Comparison of ENCODE assay signal across 8 cellular contexts in the genomic region with DNA sequence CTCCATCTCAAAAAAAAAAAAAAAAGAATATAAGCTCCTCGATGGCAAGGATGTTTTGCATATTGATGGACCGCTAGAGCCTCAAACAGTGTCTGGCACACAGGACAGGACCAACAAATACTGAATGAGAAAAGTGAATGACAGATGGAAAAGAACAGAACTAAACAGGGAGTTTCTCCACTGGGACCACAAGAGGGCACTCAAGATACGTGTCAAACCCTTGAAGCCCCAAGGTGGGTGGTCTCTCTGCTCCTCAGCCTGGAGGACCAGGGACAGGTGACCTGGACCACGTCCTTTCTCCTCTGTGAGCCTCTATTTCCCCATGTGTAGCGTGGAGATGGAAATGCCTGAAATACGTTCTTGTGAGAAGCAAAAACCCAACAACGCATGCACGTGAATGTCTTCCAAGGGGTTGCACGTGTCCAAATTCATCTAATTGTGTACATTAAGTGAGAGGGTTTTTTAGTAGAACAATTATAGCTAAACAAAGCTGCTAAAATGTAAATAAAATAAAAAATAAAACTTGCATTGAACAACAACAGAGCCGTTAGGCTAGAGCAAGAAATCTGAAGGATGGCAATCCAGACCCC. TPM values are rescaled to one million over a fixed set of nuclear protein-coding genes. Genes with fewer than 3 reads are reported as not detected.
A peak's percentile ranks its signal among the peaks of the same experiment; 100 is the strongest.
DNase-seq lines count a peak whose midpoint lies in the region; ATAC-seq, FAIRE-seq and TF ChIP-seq lines count a peak whose summit lies in the region.

No MANE protein-coding gene starts in this region.

- H3K9ac ChIP-seq in mesenchymal stem cell (ENCODE audit: low read length): no peak overlapping the region

- H3K36me3 ChIP-seq in bronchial epithelial cell (ENCODE audit: control insufficient read depth, insufficient read depth, low read length) (no peaks in the 10 kb centered on the region), mesenchymal stem cell (ENCODE audit: control insufficient read depth in 1 of 2, insufficient read depth in 2 of 2, low read depth in 1 of 2, low read length in 2 of 2) (no peaks in the 10 kb centered on the region)

- no peak overlapping the region for H2AFZ ChIP-seq in mesenchymal stem cell (ENCODE audit: low read depth, low read length)

- ATAC-seq in GM19324 (IDR thresholded peaks at IDR 0.05; ENCODE audit: low FRiP score, unreplicated experiment) (no peak), HG03039 (IDR thresholded peaks at IDR 0.05; ENCODE audit: unreplicated experiment) (no peak)

- no peak overlapping the region for H2BK12ac ChIP-seq in mesenchymal stem cell (ENCODE audit: low read length in 2 of 2)

- H3K79me1 ChIP-seq in mesenchymal stem cell (replicated peaks; ENCODE audit: low read length, poor library complexity, severe bottlenecking): no peaks in the 10 kb centered on the region

- H3K9me3 ChIP-seq in mesenchymal stem cell (ENCODE audit: control insufficient read depth, low read length): no peaks in the 10 kb centered on the region

- no peak overlapping the region for H3K27ac ChIP-seq in C4-2B
- H3K27ac ChIP-seq in mesenchymal stem cell (ENCODE audit: low read length, poor library complexity, severe bottlenecking): no peak overlapping the region

- H4K8ac ChIP-seq in mesenchymal stem cell (ENCODE audit: low read length): no peak overlapping the region

- no peak overlapping the region for H2BK120ac ChIP-seq in mesenchymal stem cell (ENCODE audit: low read depth, low read length)

- H3K18ac ChIP-seq in mesenchymal stem cell (ENCODE audit: low read depth in 1 of 2, low read length in 2 of 2): no peak overlapping the region

- no peak for TF ChIP-seq POLR2A in GM12891 (IDR thresholded peaks at IDR 0.05; ENCODE audit: low read depth, low read length)

- 11% methylated on average over 8 of the region's 10 CpGs for WGBS in mesenchymal stem cell

- no peak overlapping the region for H4K91ac ChIP-seq in mesenchymal stem cell (ENCODE audit: low read length)

- no peak overlapping the region for H3K4ac ChIP-seq in mesenchymal stem cell (ENCODE audit: low read depth in 1 of 2, low read length in 2 of 2)

- no peak overlapping the region for H3K14ac ChIP-seq in mesenchymal stem cell (ENCODE audit: low read length in 2 of 2)

- FAIRE-seq in GM12891 (lab: Jason Lieb, UNC) (peak; percentile 86), bronchial epithelial cell (lab: Jason Lieb, UNC) (no peak), urothelium cell line (lab: Jason Lieb, UNC) (no peak)

- no peak overlapping the region for H2AK5ac ChIP-seq in mesenchymal stem cell (ENCODE audit: low read length, severe bottlenecking)

- peaks cover 2% of the 10 kb centered on the region for H3K4me1 ChIP-seq in mesenchymal stem cell (ENCODE audit: control insufficient read depth, insufficient read depth, low read depth, low read length)

- H3K4me2 ChIP-seq in mesenchymal stem cell (ENCODE audit: low read length, poor library complexity, severe bottlenecking): no peak overlapping the region

- no peak overlapping the region for H2BK5ac ChIP-seq in mesenchymal stem cell (ENCODE audit: low read depth, low read length, poor library complexity, severe bottlenecking)

- peak; percentile 84 for TF ChIP-seq CTCF in C4-2B (conservative IDR thresholded peaks at IDR 0.05)
- TF ChIP-seq CTCF in bronchial epithelial cell (IDR thresholded peaks at IDR 0.05; ENCODE audit: insufficient read depth, low read length, severe bottlenecking): peak; percentile 75

- no peaks in the 10 kb centered on the region for H3K27me3 ChIP-seq in bronchial epithelial cell (ENCODE audit: control insufficient read depth, insufficient read depth, low read length)
- peaks cover 0 to 16% of the 10 kb centered on the region in 2 experiments for H3K27me3 ChIP-seq in mesenchymal stem cell (ENCODE audit: control insufficient read depth in 1 of 2, insufficient read depth in 1 of 2, low read length in 2 of 2)

- H2BK15ac ChIP-seq in mesenchymal stem cell (ENCODE audit: low read depth, poor library complexity, severe bottlenecking): no peak overlapping the region

- H3K4me3 ChIP-seq in bronchial epithelial cell (ENCODE audit: low read depth, low read length) (no peak overlapping the region), mesenchymal stem cell (ENCODE audit: insufficient read depth in 1 of 2, low read depth in 1 of 2, low read length in 2 of 2) (no peak overlapping the region)

- no peak for DNase-seq in GM12891 (ENCODE audit: insufficient read length, low spot score)
- peak; percentile 84 to 94 for DNase-seq in NCI-H526 (lab: John Stamatoyannopoulos, UW)
- DNase-seq in bronchial epithelial cell (ENCODE audit: low read depth): peak; percentile 36
- DNase-seq in mesenchymal stem cell: peak; percentile 73
- DNase-seq in urothelium cell line (ENCODE audit: low spot score): no peak

- H3K23ac ChIP-seq in mesenchymal stem cell (ENCODE audit: low read length in 2 of 2): no peak overlapping the region

TF ChIP-seq in GM12891, 5 proteins besides CTCF, POLR2A, EP300 and RAD21:
- TF ChIP-seq POLR2AphosphoS5 (IDR thresholded peaks at IDR 0.05; ENCODE audit: low read depth, low read length) (no peak), PAX5 (IDR thresholded peaks at IDR 0.05; ENCODE audit: insufficient read depth, low read length, severe bottlenecking) (no peak), POU2F2 (IDR thresholded peaks at IDR 0.05; ENCODE audit: low read depth, low read length) (no peak), SPI1 (IDR thresholded peaks at IDR 0.05; ENCODE audit: low read depth, low read length) (no peak), TAF1 (IDR thresholded peaks at IDR 0.05; ENCODE audit: low read depth, low read length) (no peak)

RNA-seq across cellular contexts. Expression of gene CDC42EP5, which starts 5.7 kb away (rescaled TPM):
- 1.3 TPM for polyA plus RNA-seq in GM12891 (2012; ENCODE audit: low read depth, missing spikeins)
- total RNA-seq in bronchial epithelial cell: 18.2 and 20.4 TPM in 2 replicates
- polyA plus RNA-seq in mesenchymal stem cell (2013, experiment 1 of 2): 85.0 TPM
- 94.3 TPM for polyA plus RNA-seq in mesenchymal stem cell (2013, experiment 2 of 2)

RNA-seq across cellular contexts. Expression of gene LENG9, which starts 15.2 kb away (rescaled TPM):
- 2.0 TPM for polyA plus RNA-seq in GM12891 (2012; ENCODE audit: low read depth, missing spikeins)
- 6.5 and 15.0 TPM in 2 replicates for total RNA-seq in bronchial epithelial cell
- 2.7 TPM for polyA plus RNA-seq in mesenchymal stem cell (2013, experiment 1 of 2)
- polyA plus RNA-seq in mesenchymal stem cell (2013, experiment 2 of 2): 2.4 TPM

RNA-seq across cellular contexts. Expression of gene LAIR2, which starts 23.9 kb away (rescaled TPM):
- 1.2 TPM for polyA plus RNA-seq in GM12891 (2012; ENCODE audit: low read depth, missing spikeins)
- not detected in 2 replicates for total RNA-seq in bronchial epithelial cell
- not detected for polyA plus RNA-seq in mesenchymal stem cell (2013, experiment 1 of 2)
- polyA plus RNA-seq in mesenchymal stem cell (2013, experiment 2 of 2): not detected

RNA-seq across cellular contexts. Expression of gene LENG8, which starts 29.8 kb away (rescaled TPM):
- polyA plus RNA-seq in GM12891 (2012; ENCODE audit: low read depth, missing spikeins): 142 TPM
- total RNA-seq in bronchial epithelial cell: 26.3 and 37.8 TPM in 2 replicates
- 130 TPM for polyA plus RNA-seq in mesenchymal stem cell (2013, experiment 1 of 2)
- 111 TPM for polyA plus RNA-seq in mesenchymal stem cell (2013, experiment 2 of 2)

Comparison
In these comparisons a context has a peak if more than half of its experiments do, and no peak if none do; other contexts are left out.
1. DNase-seq: peak in NCI-H526 (2 of 2), bronchial epithelial cell (single experiment) and mesenchymal stem cell (single experiment); none in GM12891 (single experiment) and urothelium cell line (single experiment).